10 cellular contexts compared by ENCODE assay signal in genomic region chr17:35889818-35890773, GRCh38. TPM values are rescaled to one million over a fixed set of nuclear protein-coding genes. Genes with fewer than 3 reads are reported as not detected.
DNase-seq lines count a peak whose midpoint lies in the region; ATAC-seq and TF ChIP-seq lines count a peak whose summit lies in the region.
"Had no signal": no experiment of that assay in that cellular context is flagged by ENCODE, and none has a peak within 500 bp of the region (broad histone marks: within the 10 kb centered on the region; RNA-seq: fewer than 3 reads in every experiment).

No MANE protein-coding gene starts in this region.

- H3K4me3 ChIP-seq in endodermal cell (ENCODE audit: low read length), result no peak overlapping the region

- TF ChIP-seq CTCF in endodermal cell (conservative IDR thresholded peaks at IDR 0.05), result no peak

- H3K27me3 Mint-ChIP-seq in endodermal cell (ENCODE audit: insufficient read depth), result no peaks in the 10 kb centered on the region

- H3K9me3 ChIP-seq in endodermal cell (ENCODE audit: control insufficient read depth, low read length), result no peaks in the 10 kb centered on the region

- H3K4me1 ChIP-seq in endodermal cell (ENCODE audit: control insufficient read depth, insufficient read depth, low read length), result peaks cover 2% of the 10 kb centered on the region

- H3K36me3 ChIP-seq in endodermal cell (ENCODE audit: control insufficient read depth, insufficient read depth, low read length), result no peaks in the 10 kb centered on the region

- ATAC-seq in HG03108 (IDR thresholded peaks at IDR 0.05; ENCODE audit: unreplicated experiment), result no peak

- H3K36me3 Mint-ChIP-seq in endodermal cell (ENCODE audit: low read depth), result no peaks in the 10 kb centered on the region

- H3K27ac Mint-ChIP-seq in endodermal cell, result no peak overlapping the region

- no peaks in the 10 kb centered on the region for H3K9me3 Mint-ChIP-seq in endodermal cell

- H3K27me3 ChIP-seq in endodermal cell (ENCODE audit: control insufficient read depth, insufficient read depth, low read length, poor library complexity, severe bottlenecking), result no peaks in the 10 kb centered on the region

- H3K9ac ChIP-seq in endodermal cell (ENCODE audit: extremely low read depth, low read length, poor library complexity, severe bottlenecking), result no peak overlapping the region

- DNase-seq in DMS153 (lab: John Stamatoyannopoulos, UW), result peak; percentile 7
- DNase-seq in DMS153 treated with DMSO at 0.1 percent for 48 hours (lab: John Stamatoyannopoulos, UW; ENCODE audit: unreplicated experiment), result no peak
- peak; percentile 88 for DNase-seq in NCI-H2171 treated with DMSO at 0.1 percent for 48 hours (lab: John Stamatoyannopoulos, UW)
- DNase-seq in dermis microvascular lymphatic vessel endothelial cell (ENCODE audit: low read depth in 2 of 2), result peak; percentile 70 to 81
- peak; percentile 11 for DNase-seq in pulmonary artery endothelial cell (ENCODE audit: low read depth, low spot score)
- no peak for DNase-seq in endodermal cell
- no peak for DNase-seq in NK-92 (lab: John Stamatoyannopoulos, UW; ENCODE audit: unreplicated experiment)

- H3K27ac ChIP-seq in endodermal cell (ENCODE audit: low read depth, low read length), result no peak overlapping the region
- H3K27ac ChIP-seq: 22Rv1 had no signal

- H3K4me1 Mint-ChIP-seq in endodermal cell, result peaks cover 23% of the 10 kb centered on the region

- no peak overlapping the region for H3K4me3 Mint-ChIP-seq in endodermal cell

- 80% methylated on average over 1 to 2 of the region's 2 CpGs for WGBS in endodermal cell (ENCODE audit: insufficient coverage in 1 of 2, insufficient read length in 1 of 2), 2 experiments

RNA-seq across cellular contexts. Expression of gene CCL5, which starts 9.9 kb away (rescaled TPM):
- total RNA-seq in dermis microvascular lymphatic vessel endothelial cell, result 0.38 and 0.39 TPM in 2 replicates
- total RNA-seq in pulmonary artery endothelial cell, result 0.13 TPM in 1 of 2 replicates, not detected in the other
- total RNA-seq in endodermal cell, result not detected
- polyA plus RNA-seq in endodermal cell (2013, experiment 1 of 2), result not detected
- polyA plus RNA-seq in endodermal cell (2013, experiment 2 of 2), result not detected
- total RNA-seq: NCI-H460 had no signal

RNA-seq across cellular contexts. Expression of gene HEATR9, which starts 21.4 kb away (rescaled TPM):
- not detected in 2 replicates for total RNA-seq in dermis microvascular lymphatic vessel endothelial cell
- not detected in 2 replicates for total RNA-seq in pulmonary artery endothelial cell
- not detected for total RNA-seq in endodermal cell
- polyA plus RNA-seq in endodermal cell (2013, experiment 1 of 2), result not detected
- not detected for polyA plus RNA-seq in endodermal cell (2013, experiment 2 of 2)
- total RNA-seq: NCI-H460 had no signal

RNA-seq across cellular contexts. Expression of gene RDM1, which starts 40.5 kb away (rescaled TPM):
- total RNA-seq in dermis microvascular lymphatic vessel endothelial cell, result 0.13 TPM in 1 of 2 replicates, not detected in the other
- total RNA-seq in pulmonary artery endothelial cell, result 0.26 and 0.35 TPM in 2 replicates
- total RNA-seq in endodermal cell, result 10 to 100 TPM in 1 of 2 donors, 1 to 10 TPM in 1; 5.3 to 14.2 TPM
- polyA plus RNA-seq in endodermal cell (2013, experiment 1 of 2), result 20.2 TPM
- polyA plus RNA-seq in endodermal cell (2013, experiment 2 of 2), result 16.8 TPM

RNA-seq across cellular contexts. Expression of gene LYZL6, which starts 53.4 kb away (rescaled TPM):
- total RNA-seq in dermis microvascular lymphatic vessel endothelial cell, result not detected in 2 replicates
- total RNA-seq in pulmonary artery endothelial cell, result not detected in 2 replicates
- total RNA-seq in endodermal cell, result not detected
- not detected for polyA plus RNA-seq in endodermal cell (2013, experiment 1 of 2)
- polyA plus RNA-seq in endodermal cell (2013, experiment 2 of 2), result not detected
- total RNA-seq: NCI-H460 had no signal

Comparison
In these comparisons a context has a peak if more than half of its experiments do, and no peak if none do; other contexts are left out.
1. DNase-seq: peak in DMS153 (single experiment), NCI-H2171 treated with DMSO at 0.1 percent for 48 hours (single experiment), dermis microvascular lymphatic vessel endothelial cell (2 of 2) and pulmonary artery endothelial cell (single experiment); none in DMS153 treated with DMSO at 0.1 percent for 48 hours (single experiment), endodermal cell (single experiment) and NK-92 (single experiment).